ENCODE assay signal across 11 cellular contexts in the genomic region with DNA sequence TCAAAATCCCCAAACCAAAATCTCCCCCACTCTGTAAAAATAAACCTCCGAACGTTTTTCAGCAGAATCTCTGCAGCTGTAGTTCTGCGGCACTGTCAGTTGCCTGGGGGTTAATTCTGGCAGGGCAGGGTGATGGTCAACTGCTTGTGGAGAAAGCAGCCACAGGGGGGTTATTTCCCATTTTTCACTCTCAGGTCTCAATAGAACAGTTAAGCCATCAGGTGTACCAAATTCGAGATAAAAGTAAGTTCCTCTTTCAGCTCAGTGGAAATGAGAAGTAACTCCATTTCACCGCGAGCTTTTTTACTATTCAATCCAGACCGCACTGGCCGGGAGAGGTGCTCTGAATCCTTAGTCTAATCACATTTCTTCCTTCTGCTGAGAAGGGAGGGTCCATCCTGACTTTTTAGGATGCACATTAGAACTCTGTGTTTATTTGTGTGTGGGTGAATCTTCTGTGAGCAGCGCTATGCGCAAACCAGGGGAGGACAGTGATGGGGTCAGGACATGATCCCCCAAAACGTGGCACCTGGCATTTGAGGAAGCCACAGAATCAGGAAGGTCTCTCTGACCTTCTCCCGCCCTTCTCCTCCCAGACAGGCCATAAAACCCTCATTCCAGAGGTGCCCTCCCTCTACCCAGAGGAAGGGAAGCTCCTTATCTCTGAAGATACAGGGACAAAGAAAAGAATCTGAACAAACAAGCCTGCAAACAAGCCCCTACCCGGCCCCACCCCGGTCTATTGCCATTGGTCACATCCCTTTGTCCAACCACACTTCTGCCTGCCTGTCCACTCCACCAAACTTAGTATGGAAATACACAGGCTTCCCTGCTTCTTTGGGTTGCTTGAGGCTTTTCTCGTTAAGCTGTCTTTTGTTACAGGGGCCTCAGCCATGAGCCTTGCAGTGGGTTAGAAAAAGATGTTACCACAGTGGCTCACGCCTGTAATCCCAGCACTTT.
DNase-seq lines count a peak whose midpoint lies in the region; ATAC-seq and TF ChIP-seq lines count a peak whose summit lies in the region.
"Had no signal": no experiment of that assay in that cellular context is flagged by ENCODE, and none has a peak within 500 bp of the region (broad histone marks: within the 10 kb centered on the region; RNA-seq: fewer than 3 reads in every experiment).

No MANE protein-coding gene starts in this region.

- peaks cover 52% of the 10 kb centered on the region for H3K27me3 Mint-ChIP-seq in T-helper 17 cell

- no peak for TF ChIP-seq POLR2A in gastrocnemius medialis (IDR thresholded peaks at IDR 0.05)
- TF ChIP-seq POLR2A in heart left ventricle (IDR thresholded peaks at IDR 0.05), result no peak

- H3K27ac Mint-ChIP-seq in T-helper 17 cell, result no peak overlapping the region
- H3K27ac Mint-ChIP-seq: activated naive CD4-positive, alpha-beta T cell treated with anti-CD3 and anti-CD28 coated beads for 36 hours had no signal

- no peak overlapping the region for H3K27ac ChIP-seq in gastrocnemius medialis
- H3K27ac ChIP-seq in heart left ventricle, result no peak overlapping the region
- H3K27ac ChIP-seq: A549 had no signal

- H3K4me1 ChIP-seq in gastrocnemius medialis, result no peaks in the 10 kb centered on the region
- no peaks in the 10 kb centered on the region for H3K4me1 ChIP-seq in heart left ventricle
- H3K4me1 ChIP-seq: A549 had no signal

- H3K4me3 Mint-ChIP-seq in T-helper 17 cell, result no peak overlapping the region
- H3K4me3 Mint-ChIP-seq: activated naive CD4-positive, alpha-beta T cell treated with anti-CD3 and anti-CD28 coated beads for 36 hours had no signal

- intact Hi-C loops in gastrocnemius medialis (cut with DNase I; ENCODE audit: low total_unique reads) (no loop called here), heart left ventricle (cut with DNase I) (loop anchor here in 1 of 10 donors (10.0 kb wide), 1 partner anchor 806 kb away; no protein-coding TSS in a partner anchor)

- H3K4me1 Mint-ChIP-seq in T-helper 17 cell, result peaks cover 2% of the 10 kb centered on the region

- H3K4me3 ChIP-seq in gastrocnemius medialis (no peak overlapping the region), heart left ventricle (no peak overlapping the region)
- H3K4me3 ChIP-seq: A549 had no signal

- ATAC-seq in HG03103 (IDR thresholded peaks at IDR 0.05; ENCODE audit: low read depth, unreplicated experiment) (peak; percentile 76), T-helper 17 cell (peak; percentile 28), gastrocnemius medialis (no peak), heart left ventricle (no peak)

- H3K36me3 ChIP-seq in gastrocnemius medialis, result no peaks in the 10 kb centered on the region
- H3K36me3 ChIP-seq in heart left ventricle, result no peaks in the 10 kb centered on the region

- in situ Hi-C loops in gastrocnemius medialis (cut with MboI; ENCODE audit: low sequenced_read_pairs in 4 of 4), result loop anchor here in 1 of 4 donors (10.0 kb wide), 1 partner anchor 806 kb away; no protein-coding TSS in a partner anchor

- H3K27me3 ChIP-seq in gastrocnemius medialis (peaks cover 0 to 8% (median 8%) of the 10 kb centered on the region in 3 donors), heart left ventricle (peaks cover 0 to 10% (median 0%) of the 10 kb centered on the region in 9 donors)

- no peaks in the 10 kb centered on the region for H3K36me3 Mint-ChIP-seq in T-helper 17 cell (ENCODE audit: low read depth)

- DNase-seq in SIG-M5 treated with dmso at 0.1 percent for 504 hours (lab: John Stamatoyannopoulos, UW; ENCODE audit: unreplicated experiment), result peak; percentile 16
- DNase-seq in SIG-M5 (lab: John Stamatoyannopoulos, UW), result no peak
- DNase-seq in T-helper 17 cell, result no peak
- no peak for DNase-seq in activated CD8-positive, alpha-beta memory T cell treated with anti-CD3 and anti-CD28 coated beads, Interleukin-2, amount 50 U/mL, for 48 hours
- DNase-seq in gastrocnemius medialis, result no peak
- no peak for DNase-seq in heart left ventricle
- DNase-seq in activated gamma-delta T cell treated with Interleukin-2 at 50 U/mL for 16 hours, result no peak
- DNase-seq: activated naive CD4-positive, alpha-beta T cell treated with anti-CD3 and anti-CD28 coated beads for 36 hours; stimulated activated CD4-positive, alpha-beta T cell treated with anti-CD3 and anti-CD28 coated beads, Interleukin-2, amount 100 ng/mL, for 24 hours had no signal

- 64 to 73% (median 67%) methylated on average over 16 of the region's 16 CpGs for WGBS in heart left ventricle, 4 donors

- no peak for TF ChIP-seq CTCF in gastrocnemius medialis (IDR thresholded peaks at IDR 0.05 in 4 of 5, conservative IDR thresholded peaks at IDR 0.05 in 1 of 5)
- no peak for TF ChIP-seq CTCF in heart left ventricle (IDR thresholded peaks at IDR 0.05)

- no peaks in the 10 kb centered on the region for H3K9me3 ChIP-seq in T-helper 17 cell (ENCODE audit: control insufficient read depth, low read length, poor library complexity, severe bottlenecking)
- no peaks in the 10 kb centered on the region for H3K9me3 ChIP-seq in gastrocnemius medialis
- H3K9me3 ChIP-seq in heart left ventricle, result peaks cover 0 to 8% (median 0%) of the 10 kb centered on the region in 12 donors
- H3K9me3 ChIP-seq: A549 had no signal

Comparison
In these comparisons a context has a peak if more than half of its experiments do, and no peak if none do; other contexts are left out.
1. ATAC-seq: peak in HG03103 (single experiment) and T-helper 17 cell (single experiment); none in gastrocnemius medialis (0 of 2) and heart left ventricle (0 of 4).